ENCODE assay signal across 28 cellular contexts in genomic region chr1:178714453-178714852, GRCh38.
"Had no signal": no experiment of that assay in that cellular context is flagged by ENCODE, and none has a peak within 500 bp of the region (broad histone marks: within the 10 kb centered on the region; RNA-seq: fewer than 3 reads in every experiment).

No MANE protein-coding gene starts in this region.

- H3K4me1 ChIP-seq: body of pancreas, esophagus squamous epithelium had no signal

- H3K36me3 ChIP-seq: adrenal gland, esophagus squamous epithelium, gastroesophageal sphincter had no signal

- ATAC-seq: activated CD4-positive, alpha-beta T cell treated with anti-CD3 and anti-CD28 coated beads for 36 hours; activated CD8-positive, alpha-beta memory T cell treated with anti-CD3 and anti-CD28 coated beads, Interleukin-2, amount 10 ng/mL, durations not matched to agents 7 days and 5 days; activated CD8-positive, alpha-beta T cell treated with anti-CD3 and anti-CD28 coated beads, Interleukin-2, amount 10 ng/mL, durations not matched to agents 7 days and 5 days; activated naive CD8-positive, alpha-beta T cell treated with anti-CD3 and anti-CD28 coated beads, Interleukin-2, amount 50 U/mL, for 24 hours; body of pancreas; effector memory CD8-positive, alpha-beta T cell; gastroesophageal sphincter had no signal

- FAIRE-seq: colon had no signal

- H3K4me3 ChIP-seq: adrenal gland, body of pancreas, esophagus squamous epithelium, gastroesophageal sphincter had no signal

- DNase-seq: activated CD4-positive, alpha-beta memory T cell treated with anti-CD3 and anti-CD28 coated beads for 36 hours; activated CD4-positive, alpha-beta T cell treated with anti-CD3 and anti-CD28 coated beads for 36 hours; activated CD4-positive, alpha-beta T cell treated with anti-CD3 and anti-CD28 coated beads, Interleukin-2, amount 10 ng/mL, durations not matched to agents 24 days and 14 days; activated CD4-positive, CD25-positive, alpha-beta regulatory T cell; activated CD4-positive, CD25-positive, alpha-beta regulatory T cell treated with anti-CD3 and anti-CD28 coated beads, Interleukin-2, amount 50 U/mL, for 72 hours; activated CD8-positive, alpha-beta memory T cell treated with anti-CD3 and anti-CD28 coated beads, Interleukin-2, amount 10 ng/mL, durations not matched to agents 7 days and 5 days; activated CD8-positive, alpha-beta memory T cell treated with anti-CD3 and anti-CD28 coated beads, Interleukin-2, amount 50 U/mL, for 4 hours; activated CD8-positive, alpha-beta T cell treated with anti-CD3 and anti-CD28 coated beads, Interleukin-2, amount 10 ng/mL, durations not matched to agents 7 days and 5 days; activated effector memory CD4-positive, alpha-beta T cell treated with anti-CD3 and anti-CD28 coated beads, Interleukin-2, amount 50 U/mL, for 16 hours; activated naive CD4-positive, alpha-beta T cell treated with anti-CD3 and anti-CD28 coated beads for 36 hours; activated naive CD8-positive, alpha-beta T cell treated with anti-CD3 and anti-CD28 coated beads for 36 hours; activated naive CD8-positive, alpha-beta T cell treated with anti-CD3 and anti-CD28 coated beads, Interleukin-2, amount 50 U/mL, for 24 hours; activated T-cell treated with anti-CD3 and anti-CD28 coated beads, Interleukin-2, amount 50 U/mL, for 1 hour; activated T-cell treated with anti-CD3 and anti-CD28 coated beads, Interleukin-2, amount 50 U/mL, for 48 hours; adrenal gland; amygdala; aorta; body of pancreas; caudate nucleus; cortex of kidney; dermis blood vessel endothelial cell; effector CD4-positive, alpha-beta T cell; effector memory CD8-positive, alpha-beta T cell; esophagus squamous epithelium; foreskin melanocyte; T-helper 2 cell had no signal

- H3K9me3 ChIP-seq: adrenal gland, body of pancreas, esophagus squamous epithelium, gastroesophageal sphincter had no signal

- H3K27me3 ChIP-seq: adrenal gland, body of pancreas, esophagus squamous epithelium, gastroesophageal sphincter had no signal

- H3K27ac ChIP-seq: adrenal gland, body of pancreas, esophagus squamous epithelium, gastroesophageal sphincter had no signal
